In the genomic region with DNA sequence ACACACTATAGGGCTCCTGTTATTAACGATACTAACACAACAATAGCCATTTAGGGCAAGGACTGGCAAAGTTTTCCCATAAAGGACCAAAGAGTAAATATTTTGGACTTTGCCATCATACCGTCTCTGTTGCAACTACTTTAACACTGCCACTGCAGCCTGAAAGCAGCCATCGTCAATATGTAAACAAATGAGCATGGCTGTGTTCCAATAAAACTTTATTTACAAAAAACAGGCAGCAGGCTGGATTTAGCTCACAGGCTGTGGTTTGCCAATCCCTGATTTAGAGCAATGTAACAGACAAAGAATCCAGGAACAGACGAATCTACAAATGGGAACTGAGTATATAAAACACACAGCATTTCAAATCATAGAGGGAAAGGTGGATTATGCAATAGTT, we compare ENCODE assay signal across 1 cellular context.
TF ChIP-seq lines count a peak whose summit lies in the region.

No MANE protein-coding gene starts in this region.

TF ChIP-seq in HepG2, 621 proteins besides CTCF, POLR2A, EP300 and RAD21 (continued from another document and continues in another):
- TF ChIP-seq RCOR2 (CRISPR knock-in tag; IDR thresholded peaks at IDR 0.05): no peak
- no peak for TF ChIP-seq MIER2 (CRISPR knock-in tag; IDR thresholded peaks at IDR 0.05)
- TF ChIP-seq, protein P1, sequence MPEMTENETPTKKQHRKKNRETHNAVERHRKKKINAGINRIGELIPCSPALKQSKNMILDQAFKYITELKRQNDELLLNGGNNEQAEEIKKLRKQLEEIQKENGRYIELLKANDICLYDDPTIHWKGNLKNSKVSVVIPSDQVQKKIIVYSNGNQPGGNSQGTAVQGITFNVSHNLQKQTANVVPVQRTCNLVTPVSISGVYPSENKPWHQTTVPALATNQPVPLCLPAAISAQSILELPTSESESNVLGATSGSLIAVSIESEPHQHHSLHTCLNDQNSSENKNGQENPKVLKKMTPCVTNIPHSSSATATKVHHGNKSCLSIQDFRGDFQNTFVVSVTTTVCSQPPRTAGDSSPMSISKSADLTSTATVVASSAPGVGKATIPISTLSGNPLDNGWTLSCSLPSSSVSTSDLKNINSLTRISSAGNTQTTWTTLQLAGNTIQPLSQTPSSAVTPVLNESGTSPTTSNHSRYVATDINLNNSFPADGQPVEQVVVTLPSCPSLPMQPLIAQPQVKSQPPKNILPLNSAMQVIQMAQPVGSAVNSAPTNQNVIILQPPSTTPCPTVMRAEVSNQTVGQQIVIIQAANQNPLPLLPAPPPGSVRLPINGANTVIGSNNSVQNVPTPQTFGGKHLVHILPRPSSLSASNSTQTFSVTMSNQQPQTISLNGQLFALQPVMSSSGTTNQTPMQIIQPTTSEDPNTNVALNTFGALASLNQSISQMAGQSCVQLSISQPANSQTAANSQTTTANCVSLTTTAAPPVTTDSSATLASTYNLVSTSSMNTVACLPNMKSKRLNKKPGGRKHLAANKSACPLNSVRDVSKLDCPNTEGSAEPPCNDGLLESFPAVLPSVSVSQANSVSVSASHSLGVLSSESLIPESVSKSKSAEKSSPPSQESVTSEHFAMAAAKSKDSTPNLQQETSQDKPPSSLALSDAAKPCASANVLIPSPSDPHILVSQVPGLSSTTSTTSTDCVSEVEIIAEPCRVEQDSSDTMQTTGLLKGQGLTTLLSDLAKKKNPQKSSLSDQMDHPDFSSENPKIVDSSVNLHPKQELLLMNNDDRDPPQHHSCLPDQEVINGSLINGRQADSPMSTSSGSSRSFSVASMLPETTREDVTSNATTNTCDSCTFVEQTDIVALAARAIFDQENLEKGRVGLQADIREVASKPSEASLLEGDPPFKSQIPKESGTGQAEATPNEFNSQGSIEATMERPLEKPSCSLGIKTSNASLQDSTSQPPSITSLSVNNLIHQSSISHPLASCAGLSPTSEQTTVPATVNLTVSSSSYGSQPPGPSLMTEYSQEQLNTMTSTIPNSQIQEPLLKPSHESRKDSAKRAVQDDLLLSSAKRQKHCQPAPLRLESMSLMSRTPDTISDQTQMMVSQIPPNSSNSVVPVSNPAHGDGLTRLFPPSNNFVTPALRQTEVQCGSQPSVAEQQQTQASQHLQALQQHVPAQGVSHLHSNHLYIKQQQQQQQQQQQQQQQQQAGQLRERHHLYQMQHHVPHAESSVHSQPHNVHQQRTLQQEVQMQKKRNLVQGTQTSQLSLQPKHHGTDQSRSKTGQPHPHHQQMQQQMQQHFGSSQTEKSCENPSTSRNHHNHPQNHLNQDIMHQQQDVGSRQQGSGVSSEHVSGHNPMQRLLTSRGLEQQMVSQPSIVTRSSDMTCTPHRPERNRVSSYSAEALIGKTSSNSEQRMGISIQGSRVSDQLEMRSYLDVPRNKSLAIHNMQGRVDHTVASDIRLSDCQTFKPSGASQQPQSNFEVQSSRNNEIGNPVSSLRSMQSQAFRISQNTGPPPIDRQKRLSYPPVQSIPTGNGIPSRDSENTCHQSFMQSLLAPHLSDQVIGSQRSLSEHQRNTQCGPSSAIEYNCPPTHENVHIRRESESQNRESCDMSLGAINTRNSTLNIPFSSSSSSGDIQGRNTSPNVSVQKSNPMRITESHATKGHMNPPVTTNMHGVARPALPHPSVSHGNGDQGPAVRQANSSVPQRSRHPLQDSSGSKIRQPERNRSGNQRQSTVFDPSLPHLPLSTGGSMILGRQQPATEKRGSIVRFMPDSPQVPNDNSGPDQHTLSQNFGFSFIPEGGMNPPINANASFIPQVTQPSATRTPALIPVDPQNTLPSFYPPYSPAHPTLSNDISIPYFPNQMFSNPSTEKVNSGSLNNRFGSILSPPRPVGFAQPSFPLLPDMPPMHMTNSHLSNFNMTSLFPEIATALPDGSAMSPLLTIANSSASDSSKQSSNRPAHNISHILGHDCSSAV (CRISPR knock-in tag; IDR thresholded peaks at IDR 0.05; ENCODE audit: borderline replicate concordance): no peak
- TF ChIP-seq GABPB1 (CRISPR knock-in tag; IDR thresholded peaks at IDR 0.05): no peak
- TF ChIP-seq, protein P2, sequence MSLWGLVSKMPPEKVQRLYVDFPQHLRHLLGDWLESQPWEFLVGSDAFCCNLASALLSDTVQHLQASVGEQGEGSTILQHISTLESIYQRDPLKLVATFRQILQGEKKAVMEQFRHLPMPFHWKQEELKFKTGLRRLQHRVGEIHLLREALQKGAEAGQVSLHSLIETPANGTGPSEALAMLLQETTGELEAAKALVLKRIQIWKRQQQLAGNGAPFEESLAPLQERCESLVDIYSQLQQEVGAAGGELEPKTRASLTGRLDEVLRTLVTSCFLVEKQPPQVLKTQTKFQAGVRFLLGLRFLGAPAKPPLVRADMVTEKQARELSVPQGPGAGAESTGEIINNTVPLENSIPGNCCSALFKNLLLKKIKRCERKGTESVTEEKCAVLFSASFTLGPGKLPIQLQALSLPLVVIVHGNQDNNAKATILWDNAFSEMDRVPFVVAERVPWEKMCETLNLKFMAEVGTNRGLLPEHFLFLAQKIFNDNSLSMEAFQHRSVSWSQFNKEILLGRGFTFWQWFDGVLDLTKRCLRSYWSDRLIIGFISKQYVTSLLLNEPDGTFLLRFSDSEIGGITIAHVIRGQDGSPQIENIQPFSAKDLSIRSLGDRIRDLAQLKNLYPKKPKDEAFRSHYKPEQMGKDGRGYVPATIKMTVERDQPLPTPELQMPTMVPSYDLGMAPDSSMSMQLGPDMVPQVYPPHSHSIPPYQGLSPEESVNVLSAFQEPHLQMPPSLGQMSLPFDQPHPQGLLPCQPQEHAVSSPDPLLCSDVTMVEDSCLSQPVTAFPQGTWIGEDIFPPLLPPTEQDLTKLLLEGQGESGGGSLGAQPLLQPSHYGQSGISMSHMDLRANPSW (CRISPR knock-in tag; IDR thresholded peaks at IDR 0.05; ENCODE audit: borderline replicate concordance): no peak
- TF ChIP-seq, protein P3, sequence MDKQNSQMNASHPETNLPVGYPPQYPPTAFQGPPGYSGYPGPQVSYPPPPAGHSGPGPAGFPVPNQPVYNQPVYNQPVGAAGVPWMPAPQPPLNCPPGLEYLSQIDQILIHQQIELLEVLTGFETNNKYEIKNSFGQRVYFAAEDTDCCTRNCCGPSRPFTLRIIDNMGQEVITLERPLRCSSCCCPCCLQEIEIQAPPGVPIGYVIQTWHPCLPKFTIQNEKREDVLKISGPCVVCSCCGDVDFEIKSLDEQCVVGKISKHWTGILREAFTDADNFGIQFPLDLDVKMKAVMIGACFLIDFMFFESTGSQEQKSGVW (CRISPR knock-in tag; IDR thresholded peaks at IDR 0.05; ENCODE audit: borderline replicate concordance): no peak
- TF ChIP-seq CREM (IDR thresholded peaks at IDR 0.05): no peak
- TF ChIP-seq CREM (CRISPR knock-in tag; IDR thresholded peaks at IDR 0.05): no peak
- TF ChIP-seq TCF7L2 (IDR thresholded peaks at IDR 0.05; ENCODE audit: low read depth, low read length): no peak
- no peak for TF ChIP-seq TBL1XR1 (IDR thresholded peaks at IDR 0.05; ENCODE audit: borderline replicate concordance, low read length, partially characterized antibody)
- TF ChIP-seq KDM3A (CRISPR knock-in tag; IDR thresholded peaks at IDR 0.05; ENCODE audit: low read depth): no peak
- TF ChIP-seq ARID2 (CRISPR knock-in tag; IDR thresholded peaks at IDR 0.05; ENCODE audit: borderline replicate concordance): no peak
- TF ChIP-seq ZNF530 (CRISPR knock-in tag; IDR thresholded peaks at IDR 0.05; ENCODE audit: low read depth): no peak
- TF ChIP-seq, protein P4, sequence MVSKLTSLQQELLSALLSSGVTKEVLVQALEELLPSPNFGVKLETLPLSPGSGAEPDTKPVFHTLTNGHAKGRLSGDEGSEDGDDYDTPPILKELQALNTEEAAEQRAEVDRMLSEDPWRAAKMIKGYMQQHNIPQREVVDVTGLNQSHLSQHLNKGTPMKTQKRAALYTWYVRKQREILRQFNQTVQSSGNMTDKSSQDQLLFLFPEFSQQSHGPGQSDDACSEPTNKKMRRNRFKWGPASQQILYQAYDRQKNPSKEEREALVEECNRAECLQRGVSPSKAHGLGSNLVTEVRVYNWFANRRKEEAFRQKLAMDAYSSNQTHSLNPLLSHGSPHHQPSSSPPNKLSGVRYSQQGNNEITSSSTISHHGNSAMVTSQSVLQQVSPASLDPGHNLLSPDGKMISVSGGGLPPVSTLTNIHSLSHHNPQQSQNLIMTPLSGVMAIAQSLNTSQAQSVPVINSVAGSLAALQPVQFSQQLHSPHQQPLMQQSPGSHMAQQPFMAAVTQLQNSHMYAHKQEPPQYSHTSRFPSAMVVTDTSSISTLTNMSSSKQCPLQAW (CRISPR knock-in tag; IDR thresholded peaks at IDR 0.05): no peak
- TF ChIP-seq ZNF451 (CRISPR knock-in tag; IDR thresholded peaks at IDR 0.05): no peak
- TF ChIP-seq KDM6A (CRISPR knock-in tag; IDR thresholded peaks at IDR 0.05; ENCODE audit: low read depth): no peak
- TF ChIP-seq THAP11 (CRISPR knock-in tag; IDR thresholded peaks at IDR 0.05): peak; percentile 20; the same call in 1 of the 2 replicates
- TF ChIP-seq HNF4G (IDR thresholded peaks at IDR 0.05; ENCODE audit: borderline replicate concordance, low read depth, low read length): no peak
- no peak for TF ChIP-seq HNF4G (CRISPR knock-in tag; IDR thresholded peaks at IDR 0.05; ENCODE audit: borderline replicate concordance, low read depth)
- TF ChIP-seq KLF12 (CRISPR knock-in tag; IDR thresholded peaks at IDR 0.05; ENCODE audit: borderline replicate concordance): no peak
- TF ChIP-seq HNRNPL (IDR thresholded peaks at IDR 0.05; ENCODE audit: low read depth, low read length): no peak
- TF ChIP-seq ZNF484 (CRISPR knock-in tag; IDR thresholded peaks at IDR 0.05; ENCODE audit: borderline replicate concordance, low read depth): no peak
- TF ChIP-seq, protein P5, sequence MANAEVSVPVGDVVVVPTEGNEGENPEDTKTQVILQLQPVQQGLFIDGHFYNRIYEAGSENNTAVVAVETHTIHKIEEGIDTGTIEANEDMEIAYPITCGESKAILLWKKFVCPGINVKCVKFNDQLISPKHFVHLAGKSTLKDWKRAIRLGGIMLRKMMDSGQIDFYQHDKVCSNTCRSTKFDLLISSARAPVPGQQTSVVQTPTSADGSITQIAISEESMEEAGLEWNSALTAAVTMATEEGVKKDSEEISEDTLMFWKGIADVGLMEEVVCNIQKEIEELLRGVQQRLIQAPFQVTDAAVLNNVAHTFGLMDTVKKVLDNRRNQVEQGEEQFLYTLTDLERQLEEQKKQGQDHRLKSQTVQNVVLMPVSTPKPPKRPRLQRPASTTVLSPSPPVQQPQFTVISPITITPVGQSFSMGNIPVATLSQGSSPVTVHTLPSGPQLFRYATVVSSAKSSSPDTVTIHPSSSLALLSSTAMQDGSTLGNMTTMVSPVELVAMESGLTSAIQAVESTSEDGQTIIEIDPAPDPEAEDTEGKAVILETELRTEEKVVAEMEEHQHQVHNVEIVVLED (CRISPR knock-in tag; IDR thresholded peaks at IDR 0.05; ENCODE audit: borderline replicate concordance): no peak
- TF ChIP-seq MXD4 (CRISPR knock-in tag; IDR thresholded peaks at IDR 0.05): no peak
- TF ChIP-seq SP1 (IDR thresholded peaks at IDR 0.05): no peak
- no peak for TF ChIP-seq SP1 (CRISPR knock-in tag; IDR thresholded peaks at IDR 0.05)
- no peak for TF ChIP-seq PHF20 (CRISPR knock-in tag; IDR thresholded peaks at IDR 0.05)
- TF ChIP-seq CBX1 (IDR thresholded peaks at IDR 0.05; ENCODE audit: low read depth): no peak
- no peak for TF ChIP-seq ARHGAP35 (CRISPR knock-in tag; IDR thresholded peaks at IDR 0.05; ENCODE audit: borderline replicate concordance)
- no peak for TF ChIP-seq RFX3 (CRISPR knock-in tag; IDR thresholded peaks at IDR 0.05)
- TF ChIP-seq KLF16 (CRISPR knock-in tag; IDR thresholded peaks at IDR 0.05): no peak
- TF ChIP-seq, protein P6, sequence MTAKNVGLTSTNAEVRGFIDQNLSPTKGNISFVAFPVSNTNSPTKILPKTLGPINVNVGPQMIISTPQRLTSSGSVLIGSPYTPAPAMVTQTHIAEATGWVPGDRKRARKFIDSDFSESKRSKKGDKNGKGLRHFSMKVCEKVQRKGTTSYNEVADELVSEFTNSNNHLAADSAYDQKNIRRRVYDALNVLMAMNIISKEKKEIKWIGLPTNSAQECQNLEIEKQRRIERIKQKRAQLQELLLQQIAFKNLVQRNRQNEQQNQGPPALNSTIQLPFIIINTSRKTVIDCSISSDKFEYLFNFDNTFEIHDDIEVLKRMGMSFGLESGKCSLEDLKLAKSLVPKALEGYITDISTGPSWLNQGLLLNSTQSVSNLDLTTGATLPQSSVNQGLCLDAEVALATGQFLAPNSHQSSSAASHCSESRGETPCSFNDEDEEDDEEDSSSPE (CRISPR knock-in tag; IDR thresholded peaks at IDR 0.05): no peak
- TF ChIP-seq, protein P7, sequence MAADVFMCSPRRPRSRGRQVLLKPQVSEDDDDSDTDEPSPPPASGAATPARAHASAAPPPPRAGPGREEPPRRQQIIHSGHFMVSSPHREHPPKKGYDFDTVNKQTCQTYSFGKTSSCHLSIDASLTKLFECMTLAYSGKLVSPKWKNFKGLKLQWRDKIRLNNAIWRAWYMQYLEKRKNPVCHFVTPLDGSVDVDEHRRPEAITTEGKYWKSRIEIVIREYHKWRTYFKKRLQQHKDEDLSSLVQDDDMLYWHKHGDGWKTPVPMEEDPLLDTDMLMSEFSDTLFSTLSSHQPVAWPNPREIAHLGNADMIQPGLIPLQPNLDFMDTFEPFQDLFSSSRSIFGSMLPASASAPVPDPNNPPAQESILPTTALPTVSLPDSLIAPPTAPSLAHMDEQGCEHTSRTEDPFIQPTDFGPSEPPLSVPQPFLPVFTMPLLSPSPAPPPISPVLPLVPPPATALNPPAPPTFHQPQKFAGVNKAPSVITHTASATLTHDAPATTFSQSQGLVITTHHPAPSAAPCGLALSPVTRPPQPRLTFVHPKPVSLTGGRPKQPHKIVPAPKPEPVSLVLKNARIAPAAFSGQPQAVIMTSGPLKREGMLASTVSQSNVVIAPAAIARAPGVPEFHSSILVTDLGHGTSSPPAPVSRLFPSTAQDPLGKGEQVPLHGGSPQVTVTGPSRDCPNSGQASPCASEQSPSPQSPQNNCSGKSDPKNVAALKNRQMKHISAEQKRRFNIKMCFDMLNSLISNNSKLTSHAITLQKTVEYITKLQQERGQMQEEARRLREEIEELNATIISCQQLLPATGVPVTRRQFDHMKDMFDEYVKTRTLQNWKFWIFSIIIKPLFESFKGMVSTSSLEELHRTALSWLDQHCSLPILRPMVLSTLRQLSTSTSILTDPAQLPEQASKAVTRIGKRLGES (CRISPR knock-in tag; IDR thresholded peaks at IDR 0.05; ENCODE audit: borderline replicate concordance): no peak
- no peak for TF ChIP-seq POLR2G (IDR thresholded peaks at IDR 0.05; ENCODE audit: low read depth, low read length)
- no peak for TF ChIP-seq ZNF17 (CRISPR knock-in tag; IDR thresholded peaks at IDR 0.05)
- TF ChIP-seq, protein P8, sequence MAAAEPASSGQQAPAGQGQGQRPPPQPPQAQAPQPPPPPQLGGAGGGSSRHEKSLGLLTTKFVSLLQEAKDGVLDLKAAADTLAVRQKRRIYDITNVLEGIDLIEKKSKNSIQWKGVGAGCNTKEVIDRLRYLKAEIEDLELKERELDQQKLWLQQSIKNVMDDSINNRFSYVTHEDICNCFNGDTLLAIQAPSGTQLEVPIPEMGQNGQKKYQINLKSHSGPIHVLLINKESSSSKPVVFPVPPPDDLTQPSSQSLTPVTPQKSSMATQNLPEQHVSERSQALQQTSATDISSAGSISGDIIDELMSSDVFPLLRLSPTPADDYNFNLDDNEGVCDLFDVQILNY (CRISPR knock-in tag; conservative IDR thresholded peaks at IDR 0.05): no peak
- no peak for TF ChIP-seq FOXJ3 (CRISPR knock-in tag; IDR thresholded peaks at IDR 0.05; ENCODE audit: borderline replicate concordance)
- TF ChIP-seq HDAC2 (CRISPR knock-in tag; IDR thresholded peaks at IDR 0.05): no peak
- TF ChIP-seq SALL2 (CRISPR knock-in tag; IDR thresholded peaks at IDR 0.05): no peak
- TF ChIP-seq FOXO1 (CRISPR knock-in tag; IDR thresholded peaks at IDR 0.05): peak; percentile 38; the same call in 1 of the 2 replicates
- no peak for TF ChIP-seq ZC3H4 (CRISPR knock-in tag; IDR thresholded peaks at IDR 0.05; ENCODE audit: borderline replicate concordance)
- no peak for TF ChIP-seq ZNF564 (CRISPR knock-in tag; IDR thresholded peaks at IDR 0.05)
- TF ChIP-seq SP4 (CRISPR knock-in tag; IDR thresholded peaks at IDR 0.05): no peak
- no peak for TF ChIP-seq ZNF446 (CRISPR knock-in tag; IDR thresholded peaks at IDR 0.05)
- TF ChIP-seq ELF1 (CRISPR knock-in tag; IDR thresholded peaks at IDR 0.05): no peak
- TF ChIP-seq ZNF772 (CRISPR knock-in tag; IDR thresholded peaks at IDR 0.05): no peak
